In genomic region chr6:31068738-31069340, GRCh38 we compare ENCODE assay signal across 9 cellular contexts. TPM values are rescaled to one million over a fixed set of nuclear protein-coding genes. Genes with fewer than 3 reads are reported as not detected.
DNase-seq lines count a peak whose midpoint lies in the region; ATAC-seq lines count a peak whose summit lies in the region.
"Had no signal": no experiment of that assay in that cellular context is flagged by ENCODE, and none has a peak within 500 bp of the region (broad histone marks: within the 10 kb centered on the region; RNA-seq: fewer than 3 reads in every experiment).

No MANE protein-coding gene starts in this region.

- no peak overlapping the region for H2BK5ac ChIP-seq in neuronal stem cell (ENCODE audit: low read length)

- no peak overlapping the region for H3K4me3 ChIP-seq in neuronal stem cell (ENCODE audit: low read length in 2 of 2)

- H3K14ac ChIP-seq in neuronal stem cell (ENCODE audit: low read length), result no peak overlapping the region

- DNase-seq in EL (peak; percentile 79), KBM-7 (peak; percentile 87), RPMI8226 (peak; percentile 84), activated T-helper 1 cell treated with Interleukin-2 at 50 U/mL for 16 hours (ENCODE audit: low read depth) (peak; percentile 35), fibroblast of the conjunctiva (ENCODE audit: low read depth) (peak; percentile 64), neuronal stem cell (ENCODE audit: low spot score) (peak; percentile 81), superior temporal gyrus (ENCODE audit: extremely low spot score) (peak; percentile 98)

- ATAC-seq in HG02884 (IDR thresholded peaks at IDR 0.05; ENCODE audit: unreplicated experiment), result no peak

- H2AK5ac ChIP-seq in neuronal stem cell (ENCODE audit: low read depth, low read length), result no peak overlapping the region

- H3K18ac ChIP-seq in neuronal stem cell (ENCODE audit: low read length), result no peak overlapping the region

- no peak overlapping the region for H3K27ac ChIP-seq in neuronal stem cell (replicated peaks; ENCODE audit: low read length)
- H3K27ac ChIP-seq: epithelial cell of prostate had no signal

- in situ Hi-C loops in KBM-7 (cut with MboI; ENCODE audit: low pct_unique_long_range_greater_than_20kb, low sequenced_read_pairs), result no loop called here

- no peak overlapping the region for H4K8ac ChIP-seq in neuronal stem cell (ENCODE audit: low read depth, low read length)

- no peak overlapping the region for H2BK15ac ChIP-seq in neuronal stem cell (ENCODE audit: low read length)

- H2BK120ac ChIP-seq in neuronal stem cell (ENCODE audit: low read depth, low read length), result no peak overlapping the region

- no peaks in the 10 kb centered on the region for H3K36me3 ChIP-seq in neuronal stem cell (replicated peaks in 1 of 2; ENCODE audit: control insufficient read depth in 2 of 2, insufficient read depth in 2 of 2, low read length in 2 of 2)

- H3K79me1 ChIP-seq in neuronal stem cell (ENCODE audit: low read depth, low read length), result no peaks in the 10 kb centered on the region

- no peak overlapping the region for H2AFZ ChIP-seq in neuronal stem cell (ENCODE audit: low read length)

- H3K23ac ChIP-seq in neuronal stem cell (ENCODE audit: low read depth, low read length, poor library complexity), result no peak overlapping the region

- H2BK12ac ChIP-seq in neuronal stem cell (ENCODE audit: low read length), result no peak overlapping the region

- H3K9me3 ChIP-seq in neuronal stem cell (replicated peaks in 1 of 2; ENCODE audit: control insufficient read depth in 2 of 2, insufficient read depth in 1 of 2, low read depth in 1 of 2, low read length in 2 of 2), result no peaks in the 10 kb centered on the region

- H3K9ac ChIP-seq in neuronal stem cell (ENCODE audit: low read depth, low read length, poor library complexity), result no peak overlapping the region

- peaks cover 6 to 15% of the 10 kb centered on the region in 2 donors for H3K4me1 ChIP-seq in neuronal stem cell (ENCODE audit: control insufficient read depth in 2 of 2, insufficient read depth in 1 of 2, low read depth in 1 of 2, low read length in 2 of 2)

- no CpG with 5 or more reads among the region's 13 CpGs for WGBS in neuronal stem cell (ENCODE audit: extremely low coverage in 2 of 2, insufficient read length in 2 of 2, insufficient replicate concordance in 1 of 2), 2 donors

- H3K4me2 ChIP-seq in neuronal stem cell (ENCODE audit: insufficient read depth, low read length, poor library complexity, severe bottlenecking), result no peak overlapping the region

- no peak overlapping the region for H3K4ac ChIP-seq in neuronal stem cell (ENCODE audit: low read length)

- no peaks in the 10 kb centered on the region for H3K27me3 ChIP-seq in neuronal stem cell (ENCODE audit: control insufficient read depth in 3 of 3, insufficient read depth in 3 of 3, low read depth in 1 of 3, low read length in 3 of 3)

- H4K91ac ChIP-seq in neuronal stem cell (ENCODE audit: low read depth, low read length, poor library complexity), result no peak overlapping the region

RNA-seq across cellular contexts. Expression of gene C6orf15, which starts 43.5 kb away (rescaled TPM):
- not detected for polyA plus RNA-seq in neuronal stem cell (2013, experiment 1 of 2)
- not detected for polyA plus RNA-seq in neuronal stem cell (2013, experiment 2 of 2)

RNA-seq across cellular contexts. Expression of gene PSORS1C1, which starts 45.8 kb away (rescaled TPM):
- not detected for polyA plus RNA-seq in neuronal stem cell (2013, experiment 1 of 2)
- not detected for polyA plus RNA-seq in neuronal stem cell (2013, experiment 2 of 2)

RNA-seq across cellular contexts. Expression of gene CDSN, which starts 51.4 kb away (rescaled TPM):
- polyA plus RNA-seq in neuronal stem cell (2013, experiment 1 of 2), result not detected
- not detected for polyA plus RNA-seq in neuronal stem cell (2013, experiment 2 of 2)

RNA-seq across cellular contexts. Expression of gene MUC22, which starts 58.6 kb away (rescaled TPM):
- not detected for polyA plus RNA-seq in neuronal stem cell (2013, experiment 1 of 2)
- not detected for polyA plus RNA-seq in neuronal stem cell (2013, experiment 2 of 2)

Comparison
In these comparisons a context has a peak if more than half of its experiments do, and no peak if none do; other contexts are left out.
1. DNase-seq: peak in every context shown above with its lines; median percentile 98 in superior temporal gyrus; 87 in KBM-7; 84 in RPMI8226; 81 in neuronal stem cell; 79 in EL; 64 in fibroblast of the conjunctiva; 35 in activated T-helper 1 cell treated with Interleukin-2 at 50 U/mL for 16 hours.